In the genomic region with DNA sequence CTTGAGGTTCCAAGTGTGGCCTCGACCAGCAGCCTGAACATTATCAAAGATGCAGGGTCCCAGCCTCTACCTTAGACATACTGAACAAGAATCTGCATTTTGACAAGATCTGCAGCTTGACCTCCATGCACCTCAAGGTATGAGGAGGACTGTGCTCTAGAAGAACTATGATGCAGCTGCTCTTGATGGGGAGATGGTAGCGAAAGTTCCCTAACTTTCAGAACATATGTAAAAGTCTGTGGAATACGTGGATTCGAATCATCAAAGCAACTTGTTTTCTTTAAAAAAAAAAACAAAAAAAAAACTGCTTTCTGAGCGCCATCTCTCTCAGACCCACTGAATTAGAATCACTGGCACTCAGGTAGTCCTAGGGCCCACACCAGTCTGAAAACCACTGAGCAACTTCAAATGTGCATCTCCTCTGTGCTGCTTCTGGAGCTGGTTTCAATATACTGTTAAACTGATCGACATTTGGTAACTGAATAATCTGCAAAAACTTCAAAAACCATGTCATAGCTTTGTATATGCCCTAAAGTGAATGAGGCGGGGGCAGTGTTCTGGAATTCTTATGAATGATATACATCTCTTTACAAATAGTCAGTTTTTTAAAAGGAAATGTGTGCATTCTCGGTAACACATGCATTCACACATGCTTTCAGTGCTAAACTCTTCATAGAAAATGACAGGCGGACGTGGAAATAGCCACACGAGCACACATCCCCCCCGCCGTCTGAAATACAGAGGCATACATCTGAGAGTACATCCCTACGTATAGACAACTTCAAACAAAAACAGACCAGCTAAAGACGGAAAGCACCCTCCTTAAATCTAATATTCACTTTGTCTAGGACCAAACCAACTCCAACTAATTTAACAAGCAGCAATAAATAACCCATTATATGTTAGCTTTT, we compare ENCODE assay signal across 15 cellular contexts.
A peak's percentile ranks its signal among the peaks of the same experiment; 100 is the strongest.
DNase-seq lines count a peak whose midpoint lies in the region; ATAC-seq and TF ChIP-seq lines count a peak whose summit lies in the region.
"Had no signal": no experiment of that assay in that cellular context is flagged by ENCODE, and none has a peak within 500 bp of the region (broad histone marks: within the 10 kb centered on the region; RNA-seq: fewer than 3 reads in every experiment).

No MANE protein-coding gene starts in this region.

- no peak for DNase-seq in activated T-cell treated with anti-CD3 and anti-CD28 coated beads, Interleukin-2, amount 50 U/mL, for 24 hours
- DNase-seq in activated T-cell treated with anti-CD3 and anti-CD28 coated beads, Interleukin-2, amount 50 U/mL, for 48 hours: no peak
- no peak for DNase-seq in activated naive CD8-positive, alpha-beta T cell treated with anti-CD3 and anti-CD28 coated beads, Interleukin-2, amount 10 ng/mL, durations not matched to agents 7 days and 5 days
- no peak for DNase-seq in stimulated activated effector memory CD8-positive, alpha-beta T cell treated with anti-CD3 and anti-CD28 coated beads, Interleukin-12 subunit alpha, Interleukin-12 subunit beta, amount 100 ng/mL, for 72 hours (ENCODE audit: low spot score in 2 of 2)
- DNase-seq in NCI-H1092 treated with DMSO at 0.1 percent for 48 hours (lab: John Stamatoyannopoulos, UW): no peak
- DNase-seq in NCI-H187 (lab: John Stamatoyannopoulos, UW): no peak
- DNase-seq in SKM-1 (lab: John Stamatoyannopoulos, UW; ENCODE audit: unreplicated experiment): no peak
- DNase-seq: activated gamma-delta T cell, H7, KG1, midbrain, NCI-H2029 treated with DMSO at 0.1 percent for 48 hours had no signal

- no peaks in the 10 kb centered on the region for H3K9me2 ChIP-seq in OCI-LY1 (ENCODE audit: low read depth, low read length)

- H4K20me1 ChIP-seq in OCI-LY1 (ENCODE audit: insufficient read depth, low read length): no peaks in the 10 kb centered on the region

- H3K36me3 ChIP-seq in OCI-LY1 (ENCODE audit: insufficient read depth, low read length): no peaks in the 10 kb centered on the region
- H3K36me3 ChIP-seq: thoracic aorta had no signal

- H3K9me3 Mint-ChIP-seq in activated T-cell treated with anti-CD3 and anti-CD28 coated beads, Interleukin-2, amount 50 U/mL, for 24 hours: no peaks in the 10 kb centered on the region
- H3K9me3 Mint-ChIP-seq in activated naive CD8-positive, alpha-beta T cell treated with anti-CD3 and anti-CD28 coated beads, Interleukin-2, amount 10 ng/mL, durations not matched to agents 7 days and 5 days: no peaks in the 10 kb centered on the region
- H3K9me3 Mint-ChIP-seq in stimulated activated effector memory CD8-positive, alpha-beta T cell treated with anti-CD3 and anti-CD28 coated beads, Interleukin-12 subunit alpha, Interleukin-12 subunit beta, amount 100 ng/mL, for 72 hours: no peaks in the 10 kb centered on the region

- H3K4me3 Mint-ChIP-seq in activated T-cell treated with anti-CD3 and anti-CD28 coated beads, Interleukin-2, amount 50 U/mL, for 24 hours: peak overlapping the region; percentile 72
- H3K4me3 Mint-ChIP-seq in activated naive CD8-positive, alpha-beta T cell treated with anti-CD3 and anti-CD28 coated beads, Interleukin-2, amount 10 ng/mL, durations not matched to agents 7 days and 5 days: peak overlapping the region; percentile 79
- H3K4me3 Mint-ChIP-seq in stimulated activated effector memory CD8-positive, alpha-beta T cell treated with anti-CD3 and anti-CD28 coated beads, Interleukin-12 subunit alpha, Interleukin-12 subunit beta, amount 100 ng/mL, for 72 hours: peak overlapping the region; percentile 57

- peaks cover 4% of the 10 kb centered on the region for H3K36me3 Mint-ChIP-seq in activated T-cell treated with anti-CD3 and anti-CD28 coated beads, Interleukin-2, amount 50 U/mL, for 24 hours (ENCODE audit: low read depth)
- H3K36me3 Mint-ChIP-seq in activated naive CD8-positive, alpha-beta T cell treated with anti-CD3 and anti-CD28 coated beads, Interleukin-2, amount 10 ng/mL, durations not matched to agents 7 days and 5 days: peaks cover 1% of the 10 kb centered on the region
- H3K36me3 Mint-ChIP-seq in stimulated activated effector memory CD8-positive, alpha-beta T cell treated with anti-CD3 and anti-CD28 coated beads, Interleukin-12 subunit alpha, Interleukin-12 subunit beta, amount 100 ng/mL, for 72 hours: no peaks in the 10 kb centered on the region

- peak overlapping the region; percentile 34 for H3K4me3 ChIP-seq in OCI-LY1 (ENCODE audit: low read depth, low read length, poor library complexity, severe bottlenecking)

- H3K9ac ChIP-seq in OCI-LY1 (ENCODE audit: low read length): peak overlapping the region; percentile 58
- H3K9ac ChIP-seq: parathyroid adenoma had no signal

- H3F3A ChIP-seq in OCI-LY1 (ENCODE audit: insufficient read depth, low read length): 0 out of 2 replicates have a peak, but pooled peaks cover 5% of the 10 kb centered on the region

- peak overlapping the region; percentile 97 for H3K27ac Mint-ChIP-seq in activated T-cell treated with anti-CD3 and anti-CD28 coated beads, Interleukin-2, amount 50 U/mL, for 24 hours
- peak overlapping the region; percentile 95 for H3K27ac Mint-ChIP-seq in activated naive CD8-positive, alpha-beta T cell treated with anti-CD3 and anti-CD28 coated beads, Interleukin-2, amount 10 ng/mL, durations not matched to agents 7 days and 5 days
- H3K27ac Mint-ChIP-seq in stimulated activated effector memory CD8-positive, alpha-beta T cell treated with anti-CD3 and anti-CD28 coated beads, Interleukin-12 subunit alpha, Interleukin-12 subunit beta, amount 100 ng/mL, for 72 hours: peak overlapping the region; percentile 80

- POLR2A ChIA-PET in activated naive CD8-positive, alpha-beta T cell treated with anti-CD3 and anti-CD28 coated beads, Interleukin-2, amount 10 ng/mL, durations not matched to agents 7 days and 5 days (lab: Charles Lee): interaction anchor here (0.6 to 7.5 kb wide), 19 partner anchors 9 to 392 kb away, joined by 3 to 98 read pairs (median 5); a partner anchor contains a TSS

- H3K4me1 Mint-ChIP-seq in activated T-cell treated with anti-CD3 and anti-CD28 coated beads, Interleukin-2, amount 50 U/mL, for 24 hours (ENCODE audit: low read depth): peaks cover 99% of the 10 kb centered on the region
- peaks cover 76% of the 10 kb centered on the region for H3K4me1 Mint-ChIP-seq in activated naive CD8-positive, alpha-beta T cell treated with anti-CD3 and anti-CD28 coated beads, Interleukin-2, amount 10 ng/mL, durations not matched to agents 7 days and 5 days
- H3K4me1 Mint-ChIP-seq in stimulated activated effector memory CD8-positive, alpha-beta T cell treated with anti-CD3 and anti-CD28 coated beads, Interleukin-12 subunit alpha, Interleukin-12 subunit beta, amount 100 ng/mL, for 72 hours: peaks cover 66% of the 10 kb centered on the region

- TF ChIP-seq CTCF in OCI-LY1 (IDR thresholded peaks at IDR 0.05; ENCODE audit: low read length): no peak

- peaks cover 85% of the 10 kb centered on the region for H3K79me2 ChIP-seq in OCI-LY1 (ENCODE audit: insufficient read depth, low read length)
- H3K79me2 ChIP-seq: parathyroid adenoma had no signal

- H3K27me3 Mint-ChIP-seq in activated T-cell treated with anti-CD3 and anti-CD28 coated beads, Interleukin-2, amount 50 U/mL, for 24 hours: no peaks in the 10 kb centered on the region
- no peaks in the 10 kb centered on the region for H3K27me3 Mint-ChIP-seq in activated naive CD8-positive, alpha-beta T cell treated with anti-CD3 and anti-CD28 coated beads, Interleukin-2, amount 10 ng/mL, durations not matched to agents 7 days and 5 days

- ATAC-seq in activated naive CD8-positive, alpha-beta T cell treated with anti-CD3 and anti-CD28 coated beads, Interleukin-2, amount 10 ng/mL, durations not matched to agents 7 days and 5 days (ENCODE audit: low read depth): peak; percentile 74
- peak; percentile 51 for ATAC-seq in stimulated activated effector memory CD8-positive, alpha-beta T cell treated with anti-CD3 and anti-CD28 coated beads, Interleukin-12 subunit alpha, Interleukin-12 subunit beta, amount 100 ng/mL, for 72 hours

- peak overlapping the region; percentile 64 for H3K4me2 ChIP-seq in OCI-LY1 (ENCODE audit: low read length)

- H3K27me3 ChIP-seq in OCI-LY1 (ENCODE audit: insufficient read depth, low read length): no peaks in the 10 kb centered on the region

- H3K4me1 ChIP-seq in OCI-LY1 (ENCODE audit: insufficient read depth, low read length, severe bottlenecking): peaks cover 99% of the 10 kb centered on the region

- H2AFZ ChIP-seq in OCI-LY1 (ENCODE audit: low read length): no peak overlapping the region
- H2AFZ ChIP-seq: parathyroid adenoma had no signal

- H3K27ac ChIP-seq in OCI-LY1 (ENCODE audit: low read depth, low read length, poor library complexity, severe bottlenecking): peak overlapping the region; percentile 85
- H3K27ac ChIP-seq: parathyroid adenoma, thoracic aorta had no signal

- no peaks in the 10 kb centered on the region for H3K9me3 ChIP-seq in OCI-LY1 (ENCODE audit: low read length)
- H3K9me3 ChIP-seq: thoracic aorta had no signal
